In the genomic region with DNA sequence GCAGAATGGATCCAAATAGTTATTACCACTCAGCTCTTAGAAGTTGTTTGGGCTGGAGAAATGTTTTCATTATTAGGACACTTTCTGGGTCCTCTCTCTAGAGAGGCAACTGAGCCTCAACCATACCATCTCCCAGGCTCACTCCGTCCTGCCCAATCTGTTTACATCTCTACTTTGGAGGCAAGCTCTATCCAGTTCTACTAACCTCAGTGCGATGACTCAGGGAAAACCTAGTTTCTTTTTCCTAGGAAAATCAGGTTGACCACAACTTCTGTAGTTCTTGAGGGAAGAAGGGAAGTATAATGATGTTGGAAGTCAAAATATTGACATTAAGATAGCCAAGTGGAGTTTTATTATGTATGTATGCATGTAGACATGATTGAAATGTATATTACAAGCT, we compare ENCODE assay signal across 18 cellular contexts. TPM values are rescaled to one million over a fixed set of nuclear protein-coding genes. Genes with fewer than 3 reads are reported as not detected.
DNase-seq lines count a peak whose midpoint lies in the region; ATAC-seq and TF ChIP-seq lines count a peak whose summit lies in the region.
"Had no signal": no experiment of that assay in that cellular context is flagged by ENCODE, and none has a peak within 500 bp of the region (broad histone marks: within the 10 kb centered on the region; RNA-seq: fewer than 3 reads in every experiment).

No MANE protein-coding gene starts in this region.

- H3K27ac Mint-ChIP-seq in endodermal cell (no peak overlapping the region), osteocyte (ENCODE audit: unreplicated experiment) (peak overlapping the region; percentile 71)
- H3K27ac Mint-ChIP-seq in CD8-positive, alpha-beta T cell = no peak overlapping the region
- H3K27ac Mint-ChIP-seq in activated CD8-positive, alpha-beta T cell treated with anti-CD3 and anti-CD28 coated beads, Interleukin-2, amount 10 ng/mL, durations not matched to agents 7 days and 5 days = no peak overlapping the region
- H3K27ac Mint-ChIP-seq: activated naive CD4-positive, alpha-beta T cell treated with anti-CD3 and anti-CD28 coated beads, Interleukin-2, amount 50 U/mL, for 72 hours had no signal

- no peak overlapping the region for H3K27ac ChIP-seq in RWPE2 (ENCODE audit: poor library complexity, severe bottlenecking)
- H3K27ac ChIP-seq in endodermal cell (ENCODE audit: low read depth, low read length) = no peak overlapping the region
- H3K27ac ChIP-seq in ovary = no peak overlapping the region
- no peak overlapping the region for H3K27ac ChIP-seq in CD8-positive, alpha-beta T cell (ENCODE audit: low read depth, low read length)

- H3K4me3 ChIP-seq in RWPE2 (ENCODE audit: severe bottlenecking) = no peak overlapping the region
- H3K4me3 ChIP-seq in endodermal cell (ENCODE audit: low read length) = no peak overlapping the region
- no peak overlapping the region for H3K4me3 ChIP-seq in ovary
- no peak overlapping the region for H3K4me3 ChIP-seq in CD8-positive, alpha-beta T cell (ENCODE audit: low read depth, low read length)

- no peak for TF ChIP-seq POLR2A in ovary (IDR thresholded peaks at IDR 0.05)

- no peak for TF ChIP-seq EP300 in ovary (IDR thresholded peaks at IDR 0.05)

- POLR2A ChIA-PET in CD8-positive, alpha-beta T cell (lab: Charles Lee) = interaction anchor here (1.2 kb wide), 1 partner anchor 39 kb away, joined by 3 read pairs; no protein-coding TSS in a partner anchor
- POLR2A ChIA-PET in activated CD8-positive, alpha-beta T cell treated with anti-CD3 and anti-CD28 coated beads, Interleukin-2, amount 10 ng/mL, durations not matched to agents 7 days and 5 days (lab: Charles Lee) = no interaction called here

- CTCF ChIA-PET in CD8-positive, alpha-beta T cell (lab: Charles Lee) = no interaction called here
- CTCF ChIA-PET in activated CD8-positive, alpha-beta T cell treated with anti-CD3 and anti-CD28 coated beads, Interleukin-2, amount 10 ng/mL, durations not matched to agents 7 days and 5 days (lab: Charles Lee) = interaction anchor here (0.6 kb wide), 1 partner anchor 40 kb away, joined by 3 read pairs; no protein-coding TSS in a partner anchor

- H3K9me3 Mint-ChIP-seq in endodermal cell = no peaks in the 10 kb centered on the region
- no peaks in the 10 kb centered on the region for H3K9me3 Mint-ChIP-seq in osteocyte (ENCODE audit: unreplicated experiment)
- no peaks in the 10 kb centered on the region for H3K9me3 Mint-ChIP-seq in CD8-positive, alpha-beta T cell
- no peaks in the 10 kb centered on the region for H3K9me3 Mint-ChIP-seq in activated CD8-positive, alpha-beta T cell treated with anti-CD3 and anti-CD28 coated beads, Interleukin-2, amount 10 ng/mL, durations not matched to agents 7 days and 5 days (ENCODE audit: insufficient read depth)

- H3K27me3 Mint-ChIP-seq in endodermal cell (ENCODE audit: insufficient read depth) (no peaks in the 10 kb centered on the region), osteocyte (ENCODE audit: unreplicated experiment) (no peaks in the 10 kb centered on the region)
- H3K27me3 Mint-ChIP-seq in CD8-positive, alpha-beta T cell (ENCODE audit: low read depth) = no peaks in the 10 kb centered on the region
- H3K27me3 Mint-ChIP-seq in activated CD8-positive, alpha-beta T cell treated with anti-CD3 and anti-CD28 coated beads, Interleukin-2, amount 10 ng/mL, durations not matched to agents 7 days and 5 days (ENCODE audit: low read depth) = no peaks in the 10 kb centered on the region

- H3K9me3 ChIP-seq in RWPE2 (ENCODE audit: severe bottlenecking) = no peaks in the 10 kb centered on the region
- H3K9me3 ChIP-seq in endodermal cell (ENCODE audit: control insufficient read depth, low read length) = no peaks in the 10 kb centered on the region
- H3K9me3 ChIP-seq in ovary = no peaks in the 10 kb centered on the region
- no peaks in the 10 kb centered on the region for H3K9me3 ChIP-seq in CD8-positive, alpha-beta T cell (ENCODE audit: low read length)

- WGBS in endodermal cell (ENCODE audit: insufficient coverage in 1 of 2, insufficient read length in 1 of 2), 2 experiments = 93 to 94% methylated on average over 2 of the region's 2 CpGs
- WGBS in ovary, 3 donors = 86 to 93% (median 89%) methylated on average over 2 of the region's 2 CpGs

- DNase-seq in EL (peak; percentile 60), RWPE2 (ENCODE audit: low spot score) (no peak), endodermal cell (peak; percentile 15), osteocyte (ENCODE audit: extremely low spot score, unreplicated experiment) (no peak), ovary (no peak), HuH-7 (ENCODE audit: low spot score) (no peak)
- DNase-seq in CD8-positive, alpha-beta T cell = no peak
- DNase-seq in activated CD8-positive, alpha-beta T cell treated with anti-CD3 and anti-CD28 coated beads, Interleukin-2, amount 10 ng/mL, durations not matched to agents 7 days and 5 days = no peak
- DNase-seq: activated T-cell treated with anti-CD3 and anti-CD28 coated beads, Interleukin-2, amount 50 U/mL, for 1 hour; GF-D8; left cardiac atrium; NCI-H1417; NCI-H2171; NCI-H774; nucleus accumbens; substantia nigra had no signal

- intact Hi-C loops in ovary (cut with DNase I) = loop anchor here in 1 of 4 donors (5.0 kb wide), 1 partner anchor 1497 kb away; no protein-coding TSS in a partner anchor
- intact Hi-C loops in CD8-positive, alpha-beta T cell (cut with DNase I, micrococcal nuclease) = no loop called here

- ATAC-seq in RWPE2 (ENCODE audit: low read depth) = peak; percentile 41; the same call in 1 of the 3 replicates
- ATAC-seq in CD8-positive, alpha-beta T cell = no peak
- no peak for ATAC-seq in activated CD8-positive, alpha-beta T cell treated with anti-CD3 and anti-CD28 coated beads, Interleukin-2, amount 10 ng/mL, durations not matched to agents 7 days and 5 days
- ATAC-seq: activated naive CD4-positive, alpha-beta T cell treated with anti-CD3 and anti-CD28 coated beads, Interleukin-2, amount 50 U/mL, for 72 hours; left cardiac atrium; Panc1 had no signal

- H3K36me3 Mint-ChIP-seq in endodermal cell (ENCODE audit: low read depth) (peaks cover 6% of the 10 kb centered on the region), osteocyte (ENCODE audit: unreplicated experiment) (peaks cover 22% of the 10 kb centered on the region)
- H3K36me3 Mint-ChIP-seq in CD8-positive, alpha-beta T cell = peaks cover 39% of the 10 kb centered on the region
- peaks cover 26% of the 10 kb centered on the region for H3K36me3 Mint-ChIP-seq in activated CD8-positive, alpha-beta T cell treated with anti-CD3 and anti-CD28 coated beads, Interleukin-2, amount 10 ng/mL, durations not matched to agents 7 days and 5 days (ENCODE audit: low read depth)

- no peaks in the 10 kb centered on the region for H3K27me3 ChIP-seq in RWPE2 (ENCODE audit: insufficient read depth, poor library complexity, severe bottlenecking)
- no peaks in the 10 kb centered on the region for H3K27me3 ChIP-seq in endodermal cell (ENCODE audit: control insufficient read depth, insufficient read depth, low read length, poor library complexity, severe bottlenecking)
- no peaks in the 10 kb centered on the region for H3K27me3 ChIP-seq in ovary
- H3K27me3 ChIP-seq in CD8-positive, alpha-beta T cell (ENCODE audit: insufficient read depth, low read length) = no peaks in the 10 kb centered on the region

- TF ChIP-seq CTCF in RWPE2 (IDR thresholded peaks at IDR 0.05; ENCODE audit: poor library complexity, severe bottlenecking) = no peak
- TF ChIP-seq CTCF in endodermal cell (conservative IDR thresholded peaks at IDR 0.05) = no peak
- TF ChIP-seq CTCF in osteocyte (IDR thresholded peaks at IDR 0.05) = no peak
- no peak for TF ChIP-seq CTCF in ovary (IDR thresholded peaks at IDR 0.05)
- TF ChIP-seq CTCF in CD8-positive, alpha-beta T cell (IDR thresholded peaks at IDR 0.05) = no peak

- H3K4me1 ChIP-seq in RWPE2 (ENCODE audit: insufficient read depth, poor library complexity, severe bottlenecking) (peaks cover 12% of the 10 kb centered on the region), endodermal cell (ENCODE audit: control insufficient read depth, insufficient read depth, low read length) (no peaks in the 10 kb centered on the region), ovary (ENCODE audit: insufficient read depth) (peaks cover 8% of the 10 kb centered on the region)
- H3K4me1 ChIP-seq in CD8-positive, alpha-beta T cell (ENCODE audit: insufficient read depth, low read length) = no peaks in the 10 kb centered on the region

- H3K4me3 Mint-ChIP-seq in endodermal cell = no peak overlapping the region
- no peak overlapping the region for H3K4me3 Mint-ChIP-seq in osteocyte (ENCODE audit: unreplicated experiment)
- no peak overlapping the region for H3K4me3 Mint-ChIP-seq in CD8-positive, alpha-beta T cell
- H3K4me3 Mint-ChIP-seq in activated CD8-positive, alpha-beta T cell treated with anti-CD3 and anti-CD28 coated beads, Interleukin-2, amount 10 ng/mL, durations not matched to agents 7 days and 5 days = no peak overlapping the region

- H3K4me1 Mint-ChIP-seq in endodermal cell (peaks cover 10% of the 10 kb centered on the region), osteocyte (ENCODE audit: unreplicated experiment) (peaks cover 54% of the 10 kb centered on the region)
- H3K4me1 Mint-ChIP-seq in CD8-positive, alpha-beta T cell (ENCODE audit: low read depth) = peaks cover 26% of the 10 kb centered on the region
- H3K4me1 Mint-ChIP-seq in activated CD8-positive, alpha-beta T cell treated with anti-CD3 and anti-CD28 coated beads, Interleukin-2, amount 10 ng/mL, durations not matched to agents 7 days and 5 days (ENCODE audit: low read depth) = peaks cover 31% of the 10 kb centered on the region

- H3K9ac ChIP-seq in endodermal cell (ENCODE audit: extremely low read depth, low read length, poor library complexity, severe bottlenecking) = no peak overlapping the region

- H3K36me3 ChIP-seq in RWPE2 (ENCODE audit: low read depth) (no peaks in the 10 kb centered on the region), endodermal cell (ENCODE audit: control insufficient read depth, insufficient read depth, low read length) (peaks cover 46% of the 10 kb centered on the region), ovary (no peaks in the 10 kb centered on the region)
- no peaks in the 10 kb centered on the region for H3K36me3 ChIP-seq in CD8-positive, alpha-beta T cell (ENCODE audit: insufficient read depth, low read length)

RNA-seq across cellular contexts. Expression of gene LPP, which starts 40.4 kb away (rescaled TPM):
- total RNA-seq in endodermal cell (100 to 1,000 TPM in 1 of 2 donors, 10 to 100 TPM in 1; 78.0 to 105 TPM), osteocyte (184 and 187 TPM in 2 replicates), ovary (100 to 1,000 TPM in 5 of 7 donors, 10 to 100 TPM in 2; 80.6 to 280 (median 165) TPM)
- 13.9 TPM for polyA plus RNA-seq in endodermal cell (2013, experiment 1 of 2)
- 19.6 TPM for polyA plus RNA-seq in endodermal cell (2013, experiment 2 of 2)
- polyA plus RNA-seq in ovary = 10 to 100 TPM; 15.9 to 52.7 TPM
- total RNA-seq in CD8-positive, alpha-beta T cell = 10 to 100 TPM; 35.2 to 37.0 TPM
- 10 to 100 TPM; 51.3 to 58.9 TPM for total RNA-seq in activated CD8-positive, alpha-beta T cell treated with anti-CD3 and anti-CD28 coated beads, Interleukin-2, amount 10 ng/mL, durations not matched to agents 7 days and 5 days

Comparison
In these comparisons a context has a peak if more than half of its experiments do, and no peak if none do; other contexts are left out.
1. DNase-seq: peak in EL (single experiment) and endodermal cell (single experiment); none in RWPE2 (single experiment), osteocyte (single experiment), ovary (0 of 5), CD8-positive, alpha-beta T cell (0 of 7), activated CD8-positive, alpha-beta T cell treated with anti-CD3 and anti-CD28 coated beads, Interleukin-2, amount 10 ng/mL, durations not matched to agents 7 days and 5 days (single experiment) and HuH-7 (single experiment).